In the genomic region with DNA sequence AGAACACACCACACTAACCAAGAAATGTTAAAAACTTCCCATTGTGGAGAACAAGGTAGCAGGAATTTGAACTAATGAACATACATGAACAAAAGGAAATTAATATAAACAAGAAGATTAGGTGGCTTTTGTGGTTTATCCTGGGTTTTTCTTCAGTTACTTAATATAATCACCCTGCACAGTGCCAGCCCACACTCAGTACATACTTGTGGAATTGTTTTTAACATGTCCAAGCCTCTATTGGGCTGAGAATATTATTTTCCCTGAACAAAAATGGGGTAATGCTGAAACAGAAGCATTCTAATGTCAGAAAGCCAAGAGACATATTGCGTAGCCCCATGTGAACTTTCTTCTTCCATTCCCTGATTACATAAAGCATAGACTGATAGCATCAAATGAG, we compare ENCODE assay signal across 17 cellular contexts.
"Had no signal": no experiment of that assay in that cellular context is flagged by ENCODE, and none has a peak within 500 bp of the region (broad histone marks: within the 10 kb centered on the region; RNA-seq: fewer than 3 reads in every experiment).

No MANE protein-coding gene starts in this region.

- FAIRE-seq: frontal cortex had no signal

- H3K9me3 Mint-ChIP-seq: dendritic cell treated with granulocyte-macrophage colony-stimulating factor and Interleukin-4, amounts not matched to agents 40 ng/mL and 50 ng/mL, for 4 days; natural killer cell; neural crest cell had no signal

- H3K36me3 ChIP-seq: esophagus squamous epithelium, heart right ventricle, right atrium auricular region, tibial artery had no signal

- H3K4me2 ChIP-seq: smooth muscle cell had no signal

- H3K4me1 Mint-ChIP-seq: natural killer cell, neural crest cell had no signal

- H3K4me3 Mint-ChIP-seq: dendritic cell treated with granulocyte-macrophage colony-stimulating factor and Interleukin-4, amounts not matched to agents 40 ng/mL and 50 ng/mL, for 4 days; effector memory CD8-positive, alpha-beta T cell; natural killer cell; neural crest cell had no signal

- H3K9me3 ChIP-seq: esophagus squamous epithelium, heart right ventricle, mucosa of descending colon, right atrium auricular region, tibial artery had no signal

- H3K27ac Mint-ChIP-seq: dendritic cell treated with granulocyte-macrophage colony-stimulating factor and Interleukin-4, amounts not matched to agents 40 ng/mL and 50 ng/mL, for 4 days; effector memory CD8-positive, alpha-beta T cell; natural killer cell had no signal

- H3K27ac ChIP-seq: esophagus squamous epithelium, heart right ventricle, right atrium auricular region, tibial artery had no signal

- DNase-seq: central memory CD4-positive, alpha-beta T cell; effector memory CD8-positive, alpha-beta T cell; esophagus squamous epithelium; heart right ventricle; hypothalamus; islet precursor cell; mucosa of descending colon; natural killer cell; posterior cingulate gyrus; stimulated activated CD4-positive, alpha-beta T cell treated with anti-CD3 and anti-CD28 coated beads, Interleukin-2, amount 100 ng/mL, for 48 hours; stimulated activated naive CD4-positive, alpha-beta T cell treated with Interleukin-2 at 50 U/mL for 16 hours; tibial artery had no signal

- H3K27me3 ChIP-seq: esophagus squamous epithelium, heart right ventricle, right atrium auricular region, tibial artery had no signal

- H3K4me1 ChIP-seq: esophagus squamous epithelium, heart right ventricle, right atrium auricular region, tibial artery had no signal

- H3K36me3 Mint-ChIP-seq: natural killer cell had no signal

- H3K4me3 ChIP-seq: esophagus squamous epithelium, heart right ventricle, mucosa of descending colon, right atrium auricular region, smooth muscle cell, tibial artery had no signal
